In the genomic region with DNA sequence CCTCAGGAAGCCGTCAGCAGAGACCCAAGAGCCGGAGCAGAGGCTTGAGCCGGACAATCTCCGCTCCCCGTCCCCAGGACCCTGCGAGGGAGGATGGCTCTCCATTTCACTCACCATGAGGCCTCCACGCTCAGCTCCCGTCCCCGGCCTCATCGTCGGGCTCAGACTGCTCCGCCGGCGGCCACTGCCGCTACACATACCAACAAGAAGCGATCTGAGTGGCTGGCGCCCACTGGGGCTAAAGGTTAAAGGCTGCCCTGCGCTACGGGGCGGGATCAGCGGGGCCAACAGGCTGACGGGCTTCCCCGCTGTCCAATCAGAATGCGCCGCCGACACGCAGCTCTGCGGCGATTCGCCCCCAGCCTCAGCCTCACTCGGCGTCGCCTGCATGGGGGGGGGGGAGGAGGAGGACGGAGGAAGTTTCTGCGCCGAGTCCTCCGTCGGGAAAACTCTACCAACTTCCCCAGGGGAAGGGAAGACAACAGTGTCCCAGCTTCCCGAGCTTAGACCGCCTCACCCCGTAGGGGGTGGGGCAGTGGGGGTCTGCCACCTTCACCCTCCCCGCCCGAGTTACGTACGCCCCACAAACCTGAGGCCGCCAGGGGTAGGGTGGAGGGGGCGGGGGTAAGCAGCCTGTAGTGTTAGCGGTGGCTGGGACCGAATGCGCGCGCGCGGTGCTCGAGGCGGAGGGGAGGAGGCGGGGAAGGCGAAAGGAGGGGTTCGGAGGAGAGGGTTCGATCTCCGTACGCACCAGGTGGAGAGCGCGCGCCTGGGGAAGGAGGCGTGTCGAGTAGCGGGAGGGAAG, we compare ENCODE assay signal across 1 cellular context.
TF ChIP-seq lines count a peak whose summit lies in the region.

A gene (minus strand): TSS at position 220 of the 805 bp plus-strand sequence. CDS start 22 bp downstream, at position 198.

TF ChIP-seq in HEK293, 187 proteins besides CTCF, POLR2A, EP300 and RAD21 (continued from another document and continues in another):
- TF ChIP-seq, protein P1, sequence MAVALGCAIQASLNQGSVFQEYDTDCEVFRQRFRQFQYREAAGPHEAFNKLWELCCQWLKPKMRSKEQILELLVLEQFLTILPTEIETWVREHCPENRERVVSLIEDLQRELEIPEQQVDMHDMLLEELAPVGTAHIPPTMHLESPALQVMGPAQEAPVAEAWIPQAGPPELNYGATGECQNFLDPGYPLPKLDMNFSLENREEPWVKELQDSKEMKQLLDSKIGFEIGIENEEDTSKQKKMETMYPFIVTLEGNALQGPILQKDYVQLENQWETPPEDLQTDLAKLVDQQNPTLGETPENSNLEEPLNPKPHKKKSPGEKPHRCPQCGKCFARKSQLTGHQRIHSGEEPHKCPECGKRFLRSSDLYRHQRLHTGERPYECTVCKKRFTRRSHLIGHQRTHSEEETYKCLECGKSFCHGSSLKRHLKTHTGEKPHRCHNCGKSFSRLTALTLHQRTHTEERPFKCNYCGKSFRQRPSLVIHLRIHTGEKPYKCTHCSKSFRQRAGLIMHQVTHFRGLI (tag by site-specific recombination; IDR thresholded peaks at IDR 0.05): no peak
- TF ChIP-seq ZNF223 (tag by site-specific recombination; IDR thresholded peaks at IDR 0.05) (no peak), ZNF391 (tag by site-specific recombination; IDR thresholded peaks at IDR 0.05; ENCODE audit: borderline replicate concordance, low read depth) (no peak), ZNF501 (tag by site-specific recombination; IDR thresholded peaks at IDR 0.05) (no peak), ZBTB20 (tag by site-specific recombination; IDR thresholded peaks at IDR 0.05) (no peak), ZNF354C (tag by site-specific recombination; IDR thresholded peaks at IDR 0.05; ENCODE audit: borderline replicate concordance, low read depth) (no peak), ZNF140 (tag by site-specific recombination; IDR thresholded peaks at IDR 0.05) (no peak), ZNF175 (tag by site-specific recombination; IDR thresholded peaks at IDR 0.05) (no peak), WT1 (tag by site-specific recombination; IDR thresholded peaks at IDR 0.05) (no peak), GFI1B (tag by site-specific recombination; IDR thresholded peaks at IDR 0.05) (no peak), ZNF174 (tag by site-specific recombination; IDR thresholded peaks at IDR 0.05) (no peak), ZNF837 (tag by site-specific recombination; IDR thresholded peaks at IDR 0.05) (no peak), ZBTB1 (tag by site-specific recombination; IDR thresholded peaks at IDR 0.05) (no peak), ZNF664 (tag by site-specific recombination; IDR thresholded peaks at IDR 0.05) (no peak), ZNF623 (tag by site-specific recombination; IDR thresholded peaks at IDR 0.05) (no peak), FEZF1 (tag by site-specific recombination; IDR thresholded peaks at IDR 0.05) (no peak), ZNF133 (tag by site-specific recombination; IDR thresholded peaks at IDR 0.05) (no peak), ZFP37 (tag by site-specific recombination; IDR thresholded peaks at IDR 0.05) (no peak), MZF1 (tag by site-specific recombination; IDR thresholded peaks at IDR 0.05; ENCODE audit: borderline replicate concordance) (no peak), SP7 (tag by site-specific recombination; IDR thresholded peaks at IDR 0.05) (no peak), ZNF112 (tag by site-specific recombination; IDR thresholded peaks at IDR 0.05) (no peak), ZNF2 (tag by site-specific recombination; IDR thresholded peaks at IDR 0.05) (no peak; the same call in 1 of the 2 replicates), ZBTB48 (tag by site-specific recombination; IDR thresholded peaks at IDR 0.05) (peak; percentile 21; the same call in 1 of the 2 replicates), PRDM1 (tag by site-specific recombination; IDR thresholded peaks at IDR 0.05) (0 out of 2 replicates have a peak, but pooled peaks have one; percentile 59), ZNF366 (tag by site-specific recombination; conservative IDR thresholded peaks at IDR 0.05) (peak; percentile 91), ZNF670 (tag by site-specific recombination; IDR thresholded peaks at IDR 0.05; ENCODE audit: low read depth) (no peak), SP2 (tag by site-specific recombination; IDR thresholded peaks at IDR 0.05) (peak; percentile 88), ZNF677 (tag by site-specific recombination; IDR thresholded peaks at IDR 0.05) (no peak), MYNN (tag by site-specific recombination; IDR thresholded peaks at IDR 0.05; ENCODE audit: borderline replicate concordance) (no peak), ZNF274 (IDR thresholded peaks at IDR 0.05; ENCODE audit: low read length) (no peak), ZNF274 (tag by site-specific recombination; IDR thresholded peaks at IDR 0.05; ENCODE audit: borderline replicate concordance) (no peak)
- TF ChIP-seq, protein P2, sequence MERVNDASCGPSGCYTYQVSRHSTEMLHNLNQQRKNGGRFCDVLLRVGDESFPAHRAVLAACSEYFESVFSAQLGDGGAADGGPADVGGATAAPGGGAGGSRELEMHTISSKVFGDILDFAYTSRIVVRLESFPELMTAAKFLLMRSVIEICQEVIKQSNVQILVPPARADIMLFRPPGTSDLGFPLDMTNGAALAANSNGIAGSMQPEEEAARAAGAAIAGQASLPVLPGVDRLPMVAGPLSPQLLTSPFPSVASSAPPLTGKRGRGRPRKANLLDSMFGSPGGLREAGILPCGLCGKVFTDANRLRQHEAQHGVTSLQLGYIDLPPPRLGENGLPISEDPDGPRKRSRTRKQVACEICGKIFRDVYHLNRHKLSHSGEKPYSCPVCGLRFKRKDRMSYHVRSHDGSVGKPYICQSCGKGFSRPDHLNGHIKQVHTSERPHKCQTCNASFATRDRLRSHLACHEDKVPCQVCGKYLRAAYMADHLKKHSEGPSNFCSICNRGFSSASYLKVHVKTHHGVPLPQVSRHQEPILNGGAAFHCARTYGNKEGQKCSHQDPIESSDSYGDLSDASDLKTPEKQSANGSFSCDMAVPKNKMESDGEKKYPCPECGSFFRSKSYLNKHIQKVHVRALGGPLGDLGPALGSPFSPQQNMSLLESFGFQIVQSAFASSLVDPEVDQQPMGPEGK (tag by site-specific recombination; IDR thresholded peaks at IDR 0.05): peak; percentile 96
- TF ChIP-seq, protein P3, sequence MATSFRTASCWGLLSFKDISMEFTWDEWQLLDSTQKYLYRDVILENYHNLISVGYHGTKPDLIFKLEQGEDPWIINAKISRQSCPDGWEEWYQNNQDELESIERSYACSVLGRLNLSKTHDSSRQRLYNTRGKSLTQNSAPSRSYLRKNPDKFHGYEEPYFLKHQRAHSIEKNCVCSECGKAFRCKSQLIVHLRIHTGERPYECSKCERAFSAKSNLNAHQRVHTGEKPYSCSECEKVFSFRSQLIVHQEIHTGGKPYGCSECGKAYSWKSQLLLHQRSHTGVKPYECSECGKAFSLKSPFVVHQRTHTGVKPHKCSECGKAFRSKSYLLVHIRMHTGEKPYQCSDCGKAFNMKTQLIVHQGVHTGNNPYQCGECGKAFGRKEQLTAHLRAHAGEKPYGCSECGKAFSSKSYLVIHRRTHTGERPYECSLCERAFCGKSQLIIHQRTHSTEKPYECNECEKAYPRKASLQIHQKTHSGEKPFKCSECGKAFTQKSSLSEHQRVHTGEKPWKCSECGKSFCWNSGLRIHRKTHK (tag by site-specific recombination; IDR thresholded peaks at IDR 0.05): no peak
- TF ChIP-seq, protein P4, sequence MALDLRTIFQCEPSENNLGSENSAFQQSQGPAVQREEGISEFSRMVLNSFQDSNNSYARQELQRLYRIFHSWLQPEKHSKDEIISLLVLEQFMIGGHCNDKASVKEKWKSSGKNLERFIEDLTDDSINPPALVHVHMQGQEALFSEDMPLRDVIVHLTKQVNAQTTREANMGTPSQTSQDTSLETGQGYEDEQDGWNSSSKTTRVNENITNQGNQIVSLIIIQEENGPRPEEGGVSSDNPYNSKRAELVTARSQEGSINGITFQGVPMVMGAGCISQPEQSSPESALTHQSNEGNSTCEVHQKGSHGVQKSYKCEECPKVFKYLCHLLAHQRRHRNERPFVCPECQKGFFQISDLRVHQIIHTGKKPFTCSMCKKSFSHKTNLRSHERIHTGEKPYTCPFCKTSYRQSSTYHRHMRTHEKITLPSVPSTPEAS (tag by site-specific recombination; IDR thresholded peaks at IDR 0.05): no peak
- TF ChIP-seq, protein P5, sequence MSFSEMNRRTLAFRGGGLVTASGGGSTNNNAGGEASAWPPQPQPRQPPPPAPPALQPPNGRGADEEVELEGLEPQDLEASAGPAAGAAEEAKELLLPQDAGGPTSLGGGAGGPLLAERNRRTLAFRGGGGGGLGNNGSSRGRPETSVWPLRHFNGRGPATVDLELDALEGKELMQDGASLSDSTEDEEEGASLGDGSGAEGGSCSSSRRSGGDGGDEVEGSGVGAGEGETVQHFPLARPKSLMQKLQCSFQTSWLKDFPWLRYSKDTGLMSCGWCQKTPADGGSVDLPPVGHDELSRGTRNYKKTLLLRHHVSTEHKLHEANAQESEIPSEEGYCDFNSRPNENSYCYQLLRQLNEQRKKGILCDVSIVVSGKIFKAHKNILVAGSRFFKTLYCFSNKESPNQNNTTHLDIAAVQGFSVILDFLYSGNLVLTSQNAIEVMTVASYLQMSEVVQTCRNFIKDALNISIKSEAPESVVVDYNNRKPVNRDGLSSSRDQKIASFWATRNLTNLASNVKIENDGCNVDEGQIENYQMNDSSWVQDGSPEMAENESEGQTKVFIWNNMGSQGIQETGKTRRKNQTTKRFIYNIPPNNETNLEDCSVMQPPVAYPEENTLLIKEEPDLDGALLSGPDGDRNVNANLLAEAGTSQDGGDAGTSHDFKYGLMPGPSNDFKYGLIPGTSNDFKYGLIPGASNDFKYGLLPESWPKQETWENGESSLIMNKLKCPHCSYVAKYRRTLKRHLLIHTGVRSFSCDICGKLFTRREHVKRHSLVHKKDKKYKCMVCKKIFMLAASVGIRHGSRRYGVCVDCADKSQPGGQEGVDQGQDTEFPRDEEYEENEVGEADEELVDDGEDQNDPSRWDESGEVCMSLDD (tag by site-specific recombination; IDR thresholded peaks at IDR 0.05): no peak
- TF ChIP-seq, protein P6, sequence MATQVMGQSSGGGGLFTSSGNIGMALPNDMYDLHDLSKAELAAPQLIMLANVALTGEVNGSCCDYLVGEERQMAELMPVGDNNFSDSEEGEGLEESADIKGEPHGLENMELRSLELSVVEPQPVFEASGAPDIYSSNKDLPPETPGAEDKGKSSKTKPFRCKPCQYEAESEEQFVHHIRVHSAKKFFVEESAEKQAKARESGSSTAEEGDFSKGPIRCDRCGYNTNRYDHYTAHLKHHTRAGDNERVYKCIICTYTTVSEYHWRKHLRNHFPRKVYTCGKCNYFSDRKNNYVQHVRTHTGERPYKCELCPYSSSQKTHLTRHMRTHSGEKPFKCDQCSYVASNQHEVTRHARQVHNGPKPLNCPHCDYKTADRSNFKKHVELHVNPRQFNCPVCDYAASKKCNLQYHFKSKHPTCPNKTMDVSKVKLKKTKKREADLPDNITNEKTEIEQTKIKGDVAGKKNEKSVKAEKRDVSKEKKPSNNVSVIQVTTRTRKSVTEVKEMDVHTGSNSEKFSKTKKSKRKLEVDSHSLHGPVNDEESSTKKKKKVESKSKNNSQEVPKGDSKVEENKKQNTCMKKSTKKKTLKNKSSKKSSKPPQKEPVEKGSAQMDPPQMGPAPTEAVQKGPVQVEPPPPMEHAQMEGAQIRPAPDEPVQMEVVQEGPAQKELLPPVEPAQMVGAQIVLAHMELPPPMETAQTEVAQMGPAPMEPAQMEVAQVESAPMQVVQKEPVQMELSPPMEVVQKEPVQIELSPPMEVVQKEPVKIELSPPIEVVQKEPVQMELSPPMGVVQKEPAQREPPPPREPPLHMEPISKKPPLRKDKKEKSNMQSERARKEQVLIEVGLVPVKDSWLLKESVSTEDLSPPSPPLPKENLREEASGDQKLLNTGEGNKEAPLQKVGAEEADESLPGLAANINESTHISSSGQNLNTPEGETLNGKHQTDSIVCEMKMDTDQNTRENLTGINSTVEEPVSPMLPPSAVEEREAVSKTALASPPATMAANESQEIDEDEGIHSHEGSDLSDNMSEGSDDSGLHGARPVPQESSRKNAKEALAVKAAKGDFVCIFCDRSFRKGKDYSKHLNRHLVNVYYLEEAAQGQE (tag by site-specific recombination; IDR thresholded peaks at IDR 0.05): no peak
- TF ChIP-seq, protein P7, sequence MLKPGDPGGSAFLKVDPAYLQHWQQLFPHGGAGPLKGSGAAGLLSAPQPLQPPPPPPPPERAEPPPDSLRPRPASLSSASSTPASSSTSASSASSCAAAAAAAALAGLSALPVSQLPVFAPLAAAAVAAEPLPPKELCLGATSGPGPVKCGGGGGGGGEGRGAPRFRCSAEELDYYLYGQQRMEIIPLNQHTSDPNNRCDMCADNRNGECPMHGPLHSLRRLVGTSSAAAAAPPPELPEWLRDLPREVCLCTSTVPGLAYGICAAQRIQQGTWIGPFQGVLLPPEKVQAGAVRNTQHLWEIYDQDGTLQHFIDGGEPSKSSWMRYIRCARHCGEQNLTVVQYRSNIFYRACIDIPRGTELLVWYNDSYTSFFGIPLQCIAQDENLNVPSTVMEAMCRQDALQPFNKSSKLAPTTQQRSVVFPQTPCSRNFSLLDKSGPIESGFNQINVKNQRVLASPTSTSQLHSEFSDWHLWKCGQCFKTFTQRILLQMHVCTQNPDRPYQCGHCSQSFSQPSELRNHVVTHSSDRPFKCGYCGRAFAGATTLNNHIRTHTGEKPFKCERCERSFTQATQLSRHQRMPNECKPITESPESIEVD (tag by site-specific recombination; IDR thresholded peaks at IDR 0.05): no peak
- TF ChIP-seq, protein P8, sequence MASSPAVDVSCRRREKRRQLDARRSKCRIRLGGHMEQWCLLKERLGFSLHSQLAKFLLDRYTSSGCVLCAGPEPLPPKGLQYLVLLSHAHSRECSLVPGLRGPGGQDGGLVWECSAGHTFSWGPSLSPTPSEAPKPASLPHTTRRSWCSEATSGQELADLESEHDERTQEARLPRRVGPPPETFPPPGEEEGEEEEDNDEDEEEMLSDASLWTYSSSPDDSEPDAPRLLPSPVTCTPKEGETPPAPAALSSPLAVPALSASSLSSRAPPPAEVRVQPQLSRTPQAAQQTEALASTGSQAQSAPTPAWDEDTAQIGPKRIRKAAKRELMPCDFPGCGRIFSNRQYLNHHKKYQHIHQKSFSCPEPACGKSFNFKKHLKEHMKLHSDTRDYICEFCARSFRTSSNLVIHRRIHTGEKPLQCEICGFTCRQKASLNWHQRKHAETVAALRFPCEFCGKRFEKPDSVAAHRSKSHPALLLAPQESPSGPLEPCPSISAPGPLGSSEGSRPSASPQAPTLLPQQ (tag by site-specific recombination; IDR thresholded peaks at IDR 0.05): no peak
- TF ChIP-seq, protein P9, sequence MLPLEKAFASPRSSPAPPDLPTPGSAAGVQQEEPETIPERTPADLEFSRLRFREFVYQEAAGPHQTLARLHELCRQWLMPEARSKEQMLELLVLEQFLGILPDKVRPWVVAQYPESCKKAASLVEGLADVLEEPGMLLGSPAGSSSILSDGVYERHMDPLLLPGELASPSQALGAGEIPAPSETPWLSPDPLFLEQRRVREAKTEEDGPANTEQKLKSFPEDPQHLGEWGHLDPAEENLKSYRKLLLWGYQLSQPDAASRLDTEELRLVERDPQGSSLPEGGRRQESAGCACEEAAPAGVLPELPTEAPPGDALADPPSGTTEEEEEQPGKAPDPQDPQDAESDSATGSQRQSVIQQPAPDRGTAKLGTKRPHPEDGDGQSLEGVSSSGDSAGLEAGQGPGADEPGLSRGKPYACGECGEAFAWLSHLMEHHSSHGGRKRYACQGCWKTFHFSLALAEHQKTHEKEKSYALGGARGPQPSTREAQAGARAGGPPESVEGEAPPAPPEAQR (tag by site-specific recombination; IDR thresholded peaks at IDR 0.05): no peak
